ENCODE assay signal across 1 cellular context in the genomic region with DNA sequence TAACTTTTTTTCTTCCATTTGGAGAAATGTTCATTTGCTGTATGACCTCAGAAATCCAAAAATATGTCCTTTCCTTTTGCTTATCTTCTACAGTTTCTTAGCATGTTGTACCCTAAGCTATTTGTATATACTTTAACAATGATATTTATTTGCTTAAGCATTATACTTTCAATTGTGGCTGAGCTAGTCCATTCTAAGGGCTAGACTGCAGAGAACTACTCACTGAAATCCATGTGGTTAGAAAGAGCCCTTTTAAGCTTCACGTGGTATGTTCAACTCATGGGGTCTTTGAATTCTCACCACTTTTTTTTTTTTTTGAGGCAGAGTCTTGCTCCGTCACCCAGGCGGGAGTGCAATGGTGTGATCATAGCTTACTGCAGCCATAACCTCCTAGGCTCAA.
TF ChIP-seq lines count a peak whose summit lies in the region.

No MANE protein-coding gene starts in this region.

TF ChIP-seq in HCT116, 20 proteins besides CTCF, POLR2A, EP300 and RAD21 (continued from another document):
- TF ChIP-seq, protein P1, sequence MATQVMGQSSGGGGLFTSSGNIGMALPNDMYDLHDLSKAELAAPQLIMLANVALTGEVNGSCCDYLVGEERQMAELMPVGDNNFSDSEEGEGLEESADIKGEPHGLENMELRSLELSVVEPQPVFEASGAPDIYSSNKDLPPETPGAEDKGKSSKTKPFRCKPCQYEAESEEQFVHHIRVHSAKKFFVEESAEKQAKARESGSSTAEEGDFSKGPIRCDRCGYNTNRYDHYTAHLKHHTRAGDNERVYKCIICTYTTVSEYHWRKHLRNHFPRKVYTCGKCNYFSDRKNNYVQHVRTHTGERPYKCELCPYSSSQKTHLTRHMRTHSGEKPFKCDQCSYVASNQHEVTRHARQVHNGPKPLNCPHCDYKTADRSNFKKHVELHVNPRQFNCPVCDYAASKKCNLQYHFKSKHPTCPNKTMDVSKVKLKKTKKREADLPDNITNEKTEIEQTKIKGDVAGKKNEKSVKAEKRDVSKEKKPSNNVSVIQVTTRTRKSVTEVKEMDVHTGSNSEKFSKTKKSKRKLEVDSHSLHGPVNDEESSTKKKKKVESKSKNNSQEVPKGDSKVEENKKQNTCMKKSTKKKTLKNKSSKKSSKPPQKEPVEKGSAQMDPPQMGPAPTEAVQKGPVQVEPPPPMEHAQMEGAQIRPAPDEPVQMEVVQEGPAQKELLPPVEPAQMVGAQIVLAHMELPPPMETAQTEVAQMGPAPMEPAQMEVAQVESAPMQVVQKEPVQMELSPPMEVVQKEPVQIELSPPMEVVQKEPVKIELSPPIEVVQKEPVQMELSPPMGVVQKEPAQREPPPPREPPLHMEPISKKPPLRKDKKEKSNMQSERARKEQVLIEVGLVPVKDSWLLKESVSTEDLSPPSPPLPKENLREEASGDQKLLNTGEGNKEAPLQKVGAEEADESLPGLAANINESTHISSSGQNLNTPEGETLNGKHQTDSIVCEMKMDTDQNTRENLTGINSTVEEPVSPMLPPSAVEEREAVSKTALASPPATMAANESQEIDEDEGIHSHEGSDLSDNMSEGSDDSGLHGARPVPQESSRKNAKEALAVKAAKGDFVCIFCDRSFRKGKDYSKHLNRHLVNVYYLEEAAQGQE (IDR thresholded peaks at IDR 0.05; ENCODE audit: low read depth), result no peak
- no peak for TF ChIP-seq POLR2AphosphoS5 (IDR thresholded peaks at IDR 0.05; ENCODE audit: low read depth, low read length)
- no peak for TF ChIP-seq FOSL1 (IDR thresholded peaks at IDR 0.05; ENCODE audit: low read depth)
- TF ChIP-seq TCF7L2 (IDR thresholded peaks at IDR 0.05; ENCODE audit: borderline replicate concordance, extremely low read depth, insufficient read depth, insufficient read length), result no peak
- no peak for TF ChIP-seq CEBPB (IDR thresholded peaks at IDR 0.05; ENCODE audit: low read depth)
- TF ChIP-seq, protein P2, sequence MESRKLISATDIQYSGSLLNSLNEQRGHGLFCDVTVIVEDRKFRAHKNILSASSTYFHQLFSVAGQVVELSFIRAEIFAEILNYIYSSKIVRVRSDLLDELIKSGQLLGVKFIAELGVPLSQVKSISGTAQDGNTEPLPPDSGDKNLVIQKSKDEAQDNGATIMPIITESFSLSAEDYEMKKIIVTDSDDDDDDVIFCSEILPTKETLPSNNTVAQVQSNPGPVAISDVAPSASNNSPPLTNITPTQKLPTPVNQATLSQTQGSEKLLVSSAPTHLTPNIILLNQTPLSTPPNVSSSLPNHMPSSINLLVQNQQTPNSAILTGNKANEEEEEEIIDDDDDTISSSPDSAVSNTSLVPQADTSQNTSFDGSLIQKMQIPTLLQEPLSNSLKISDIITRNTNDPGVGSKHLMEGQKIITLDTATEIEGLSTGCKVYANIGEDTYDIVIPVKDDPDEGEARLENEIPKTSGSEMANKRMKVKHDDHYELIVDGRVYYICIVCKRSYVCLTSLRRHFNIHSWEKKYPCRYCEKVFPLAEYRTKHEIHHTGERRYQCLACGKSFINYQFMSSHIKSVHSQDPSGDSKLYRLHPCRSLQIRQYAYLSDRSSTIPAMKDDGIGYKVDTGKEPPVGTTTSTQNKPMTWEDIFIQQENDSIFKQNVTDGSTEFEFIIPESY (IDR thresholded peaks at IDR 0.05; ENCODE audit: extremely low read depth, insufficient replicate concordance, low read length), result no peak
- no peak for TF ChIP-seq JUND (IDR thresholded peaks at IDR 0.05)
- TF ChIP-seq ELF1 (IDR thresholded peaks at IDR 0.05; ENCODE audit: borderline replicate concordance, low read depth), result no peak
- no peak for TF ChIP-seq SP1 (IDR thresholded peaks at IDR 0.05; ENCODE audit: low read depth)
TF ChIP-seq in HCT116: peak in this region for 0.
